In the genomic region with DNA sequence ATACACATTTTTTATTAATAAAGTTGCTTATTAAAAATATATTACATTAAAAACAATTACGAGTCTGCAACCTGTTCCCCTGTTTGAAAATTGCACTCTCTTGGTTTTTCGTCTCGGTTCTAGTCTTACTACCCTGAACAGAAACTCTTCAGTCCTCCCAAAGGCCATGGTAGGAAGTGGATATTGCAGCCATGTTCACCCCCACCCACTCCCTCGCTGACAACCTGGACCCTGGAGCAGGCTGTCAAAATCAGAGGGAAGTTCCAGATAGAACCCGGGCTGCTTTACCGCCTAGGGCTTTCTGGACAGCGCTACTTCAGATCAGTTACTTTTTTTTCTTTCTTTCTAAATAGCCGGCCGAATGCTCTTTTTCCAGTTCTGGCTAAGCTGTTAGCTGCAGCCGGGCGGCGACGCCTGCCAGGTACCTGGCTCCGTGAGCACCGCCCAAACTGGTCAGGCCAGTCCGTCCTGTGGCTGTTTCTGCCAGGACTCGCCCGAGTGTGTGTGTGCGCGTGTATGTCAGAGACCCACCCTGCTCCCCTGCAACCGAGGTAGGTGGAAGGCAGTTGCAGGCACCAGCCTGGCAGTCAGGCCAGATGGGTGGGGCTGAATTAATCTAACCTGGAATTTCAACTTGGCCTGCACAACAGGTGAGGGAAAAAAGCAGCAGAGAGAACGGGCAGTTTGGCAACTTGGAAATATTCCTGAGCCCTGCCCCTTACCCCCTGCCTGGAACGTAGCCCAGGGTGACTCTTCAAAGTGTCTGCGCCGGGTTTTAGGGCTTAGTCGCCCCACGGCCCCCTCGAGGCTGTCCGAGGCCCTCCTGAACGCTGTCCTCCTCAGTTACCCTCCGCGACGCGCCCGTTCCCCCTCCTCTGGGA, we compare ENCODE assay signal across 1 cellular context.
TF ChIP-seq lines count a peak whose summit lies in the region.

No MANE protein-coding gene starts in this region.

TF ChIP-seq in HepG2, 621 proteins besides CTCF, POLR2A, EP300 and RAD21 (continued from another document and continues in another):
- TF ChIP-seq, protein P1, sequence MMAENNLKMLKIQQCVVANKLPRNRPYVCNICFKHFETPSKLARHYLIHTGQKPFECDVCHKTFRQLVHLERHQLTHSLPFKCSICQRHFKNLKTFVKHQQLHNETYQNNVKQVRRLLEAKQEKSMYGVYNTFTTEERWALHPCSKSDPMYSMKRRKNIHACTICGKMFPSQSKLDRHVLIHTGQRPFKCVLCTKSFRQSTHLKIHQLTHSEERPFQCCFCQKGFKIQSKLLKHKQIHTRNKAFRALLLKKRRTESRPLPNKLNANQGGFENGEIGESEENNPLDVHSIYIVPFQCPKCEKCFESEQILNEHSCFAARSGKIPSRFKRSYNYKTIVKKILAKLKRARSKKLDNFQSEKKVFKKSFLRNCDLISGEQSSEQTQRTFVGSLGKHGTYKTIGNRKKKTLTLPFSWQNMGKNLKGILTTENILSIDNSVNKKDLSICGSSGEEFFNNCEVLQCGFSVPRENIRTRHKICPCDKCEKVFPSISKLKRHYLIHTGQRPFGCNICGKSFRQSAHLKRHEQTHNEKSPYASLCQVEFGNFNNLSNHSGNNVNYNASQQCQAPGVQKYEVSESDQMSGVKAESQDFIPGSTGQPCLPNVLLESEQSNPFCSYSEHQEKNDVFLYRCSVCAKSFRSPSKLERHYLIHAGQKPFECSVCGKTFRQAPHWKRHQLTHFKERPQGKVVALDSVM (CRISPR knock-in tag; IDR thresholded peaks at IDR 0.05) = no peak
- TF ChIP-seq, protein P2, sequence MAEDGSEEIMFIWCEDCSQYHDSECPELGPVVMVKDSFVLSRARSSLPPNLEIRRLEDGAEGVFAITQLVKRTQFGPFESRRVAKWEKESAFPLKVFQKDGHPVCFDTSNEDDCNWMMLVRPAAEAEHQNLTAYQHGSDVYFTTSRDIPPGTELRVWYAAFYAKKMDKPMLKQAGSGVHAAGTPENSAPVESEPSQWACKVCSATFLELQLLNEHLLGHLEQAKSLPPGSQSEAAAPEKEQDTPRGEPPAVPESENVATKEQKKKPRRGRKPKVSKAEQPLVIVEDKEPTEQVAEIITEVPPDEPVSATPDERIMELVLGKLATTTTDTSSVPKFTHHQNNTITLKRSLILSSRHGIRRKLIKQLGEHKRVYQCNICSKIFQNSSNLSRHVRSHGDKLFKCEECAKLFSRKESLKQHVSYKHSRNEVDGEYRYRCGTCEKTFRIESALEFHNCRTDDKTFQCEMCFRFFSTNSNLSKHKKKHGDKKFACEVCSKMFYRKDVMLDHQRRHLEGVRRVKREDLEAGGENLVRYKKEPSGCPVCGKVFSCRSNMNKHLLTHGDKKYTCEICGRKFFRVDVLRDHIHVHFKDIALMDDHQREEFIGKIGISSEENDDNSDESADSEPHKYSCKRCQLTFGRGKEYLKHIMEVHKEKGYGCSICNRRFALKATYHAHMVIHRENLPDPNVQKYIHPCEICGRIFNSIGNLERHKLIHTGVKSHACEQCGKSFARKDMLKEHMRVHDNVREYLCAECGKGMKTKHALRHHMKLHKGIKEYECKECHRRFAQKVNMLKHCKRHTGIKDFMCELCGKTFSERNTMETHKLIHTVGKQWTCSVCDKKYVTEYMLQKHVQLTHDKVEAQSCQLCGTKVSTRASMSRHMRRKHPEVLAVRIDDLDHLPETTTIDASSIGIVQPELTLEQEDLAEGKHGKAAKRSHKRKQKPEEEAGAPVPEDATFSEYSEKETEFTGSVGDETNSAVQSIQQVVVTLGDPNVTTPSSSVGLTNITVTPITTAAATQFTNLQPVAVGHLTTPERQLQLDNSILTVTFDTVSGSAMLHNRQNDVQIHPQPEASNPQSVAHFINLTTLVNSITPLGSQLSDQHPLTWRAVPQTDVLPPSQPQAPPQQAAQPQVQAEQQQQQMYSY (CRISPR knock-in tag; IDR thresholded peaks at IDR 0.05) = 0 out of 2 replicates have a peak, but pooled peaks have one; percentile 9
- TF ChIP-seq, protein P3, sequence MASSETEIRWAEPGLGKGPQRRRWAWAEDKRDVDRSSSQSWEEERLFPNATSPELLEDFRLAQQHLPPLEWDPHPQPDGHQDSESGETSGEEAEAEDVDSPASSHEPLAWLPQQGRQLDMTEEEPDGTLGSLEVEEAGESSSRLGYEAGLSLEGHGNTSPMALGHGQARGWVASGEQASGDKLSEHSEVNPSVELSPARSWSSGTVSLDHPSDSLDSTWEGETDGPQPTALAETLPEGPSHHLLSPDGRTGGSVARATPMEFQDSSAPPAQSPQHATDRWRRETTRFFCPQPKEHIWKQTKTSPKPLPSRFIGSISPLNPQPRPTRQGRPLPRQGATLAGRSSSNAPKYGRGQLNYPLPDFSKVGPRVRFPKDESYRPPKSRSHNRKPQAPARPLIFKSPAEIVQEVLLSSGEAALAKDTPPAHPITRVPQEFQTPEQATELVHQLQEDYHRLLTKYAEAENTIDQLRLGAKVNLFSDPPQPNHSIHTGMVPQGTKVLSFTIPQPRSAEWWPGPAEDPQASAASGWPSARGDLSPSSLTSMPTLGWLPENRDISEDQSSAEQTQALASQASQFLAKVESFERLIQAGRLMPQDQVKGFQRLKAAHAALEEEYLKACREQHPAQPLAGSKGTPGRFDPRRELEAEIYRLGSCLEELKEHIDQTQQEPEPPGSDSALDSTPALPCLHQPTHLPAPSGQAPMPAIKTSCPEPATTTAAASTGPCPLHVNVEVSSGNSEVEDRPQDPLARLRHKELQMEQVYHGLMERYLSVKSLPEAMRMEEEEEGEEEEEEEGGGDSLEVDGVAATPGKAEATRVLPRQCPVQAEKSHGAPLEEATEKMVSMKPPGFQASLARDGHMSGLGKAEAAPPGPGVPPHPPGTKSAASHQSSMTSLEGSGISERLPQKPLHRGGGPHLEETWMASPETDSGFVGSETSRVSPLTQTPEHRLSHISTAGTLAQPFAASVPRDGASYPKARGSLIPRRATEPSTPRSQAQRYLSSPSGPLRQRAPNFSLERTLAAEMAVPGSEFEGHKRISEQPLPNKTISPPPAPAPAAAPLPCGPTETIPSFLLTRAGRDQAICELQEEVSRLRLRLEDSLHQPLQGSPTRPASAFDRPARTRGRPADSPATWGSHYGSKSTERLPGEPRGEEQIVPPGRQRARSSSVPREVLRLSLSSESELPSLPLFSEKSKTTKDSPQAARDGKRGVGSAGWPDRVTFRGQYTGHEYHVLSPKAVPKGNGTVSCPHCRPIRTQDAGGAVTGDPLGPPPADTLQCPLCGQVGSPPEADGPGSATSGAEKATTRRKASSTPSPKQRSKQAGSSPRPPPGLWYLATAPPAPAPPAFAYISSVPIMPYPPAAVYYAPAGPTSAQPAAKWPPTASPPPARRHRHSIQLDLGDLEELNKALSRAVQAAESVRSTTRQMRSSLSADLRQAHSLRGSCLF (CRISPR knock-in tag; IDR thresholded peaks at IDR 0.05; ENCODE audit: borderline replicate concordance) = no peak
- TF ChIP-seq, protein P4, sequence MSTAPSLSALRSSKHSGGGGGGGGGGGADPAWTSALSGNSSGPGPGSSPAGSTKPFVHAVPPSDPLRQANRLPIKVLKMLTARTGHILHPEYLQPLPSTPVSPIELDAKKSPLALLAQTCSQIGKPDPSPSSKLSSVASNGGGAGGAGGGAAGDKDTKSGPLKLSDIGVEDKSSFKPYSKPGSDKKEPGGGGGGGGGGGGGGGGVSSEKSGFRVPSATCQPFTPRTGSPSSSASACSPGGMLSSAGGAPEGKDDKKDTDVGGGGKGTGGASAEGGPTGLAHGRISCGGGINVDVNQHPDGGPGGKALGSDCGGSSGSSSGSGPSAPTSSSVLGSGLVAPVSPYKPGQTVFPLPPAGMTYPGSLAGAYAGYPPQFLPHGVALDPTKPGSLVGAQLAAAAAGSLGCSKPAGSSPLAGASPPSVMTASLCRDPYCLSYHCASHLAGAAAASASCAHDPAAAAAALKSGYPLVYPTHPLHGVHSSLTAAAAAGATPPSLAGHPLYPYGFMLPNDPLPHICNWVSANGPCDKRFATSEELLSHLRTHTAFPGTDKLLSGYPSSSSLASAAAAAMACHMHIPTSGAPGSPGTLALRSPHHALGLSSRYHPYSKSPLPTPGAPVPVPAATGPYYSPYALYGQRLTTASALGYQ (CRISPR knock-in tag; IDR thresholded peaks at IDR 0.05) = 0 out of 2 replicates have a peak, but pooled peaks have one; percentile 48
- TF ChIP-seq SRSF9 (IDR thresholded peaks at IDR 0.05; ENCODE audit: borderline replicate concordance, insufficient read depth, low read depth, low read length, poor library complexity, severe bottlenecking) (no peak), ZNF292 (CRISPR knock-in tag; IDR thresholded peaks at IDR 0.05; ENCODE audit: borderline replicate concordance, low read depth) (peak; percentile 12; the same call in 1 of the 2 replicates), ZNF615 (CRISPR knock-in tag; IDR thresholded peaks at IDR 0.05; ENCODE audit: borderline replicate concordance) (no peak), ZNF549 (CRISPR knock-in tag; IDR thresholded peaks at IDR 0.05) (no peak), RAD51 (IDR thresholded peaks at IDR 0.05; ENCODE audit: borderline replicate concordance) (no peak), ZBTB20 (CRISPR knock-in tag; IDR thresholded peaks at IDR 0.05; ENCODE audit: borderline replicate concordance, low read depth) (no peak), SAP130 (CRISPR knock-in tag; IDR thresholded peaks at IDR 0.05; ENCODE audit: low read depth) (peak; percentile 55), ZNF773 (CRISPR knock-in tag; IDR thresholded peaks at IDR 0.05; ENCODE audit: borderline replicate concordance) (peak; percentile 37; the same call in 1 of the 2 replicates), RBM22 (optimal IDR thresholded peaks at IDR 0.05; ENCODE audit: low read length) (peak; percentile 49)
- TF ChIP-seq, protein P5, sequence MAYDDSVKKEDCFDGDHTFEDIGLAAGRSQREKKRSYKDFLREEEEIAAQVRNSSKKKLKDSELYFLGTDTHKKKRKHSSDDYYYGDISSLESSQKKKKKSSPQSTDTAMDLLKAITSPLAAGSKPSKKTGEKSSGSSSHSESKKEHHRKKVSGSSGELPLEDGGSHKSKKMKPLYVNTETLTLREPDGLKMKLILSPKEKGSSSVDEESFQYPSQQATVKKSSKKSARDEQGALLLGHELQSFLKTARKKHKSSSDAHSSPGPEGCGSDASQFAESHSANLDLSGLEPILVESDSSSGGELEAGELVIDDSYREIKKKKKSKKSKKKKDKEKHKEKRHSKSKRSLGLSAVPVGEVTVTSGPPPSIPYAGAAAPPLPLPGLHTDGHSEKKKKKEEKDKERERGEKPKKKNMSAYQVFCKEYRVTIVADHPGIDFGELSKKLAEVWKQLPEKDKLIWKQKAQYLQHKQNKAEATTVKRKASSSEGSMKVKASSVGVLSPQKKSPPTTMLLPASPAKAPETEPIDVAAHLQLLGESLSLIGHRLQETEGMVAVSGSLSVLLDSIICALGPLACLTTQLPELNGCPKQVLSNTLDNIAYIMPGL (CRISPR knock-in tag; IDR thresholded peaks at IDR 0.05; ENCODE audit: borderline replicate concordance in 1 of 2, low read depth in 1 of 2) = peak in 1 of 2 experiments; percentile 46; a peak in 1 of 4 replicates
- TF ChIP-seq, protein P6, sequence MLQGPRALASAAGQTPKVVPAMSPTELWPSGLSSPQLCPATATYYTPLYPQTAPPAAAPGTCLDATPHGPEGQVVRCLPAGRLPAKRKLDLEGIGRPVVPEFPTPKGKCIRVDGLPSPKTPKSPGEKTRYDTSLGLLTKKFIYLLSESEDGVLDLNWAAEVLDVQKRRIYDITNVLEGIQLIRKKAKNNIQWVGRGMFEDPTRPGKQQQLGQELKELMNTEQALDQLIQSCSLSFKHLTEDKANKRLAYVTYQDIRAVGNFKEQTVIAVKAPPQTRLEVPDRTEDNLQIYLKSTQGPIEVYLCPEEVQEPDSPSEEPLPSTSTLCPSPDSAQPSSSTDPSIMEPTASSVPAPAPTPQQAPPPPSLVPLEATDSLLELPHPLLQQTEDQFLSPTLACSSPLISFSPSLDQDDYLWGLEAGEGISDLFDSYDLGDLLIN (CRISPR knock-in tag; IDR thresholded peaks at IDR 0.05; ENCODE audit: borderline replicate concordance) = no peak
- TF ChIP-seq, protein P7, sequence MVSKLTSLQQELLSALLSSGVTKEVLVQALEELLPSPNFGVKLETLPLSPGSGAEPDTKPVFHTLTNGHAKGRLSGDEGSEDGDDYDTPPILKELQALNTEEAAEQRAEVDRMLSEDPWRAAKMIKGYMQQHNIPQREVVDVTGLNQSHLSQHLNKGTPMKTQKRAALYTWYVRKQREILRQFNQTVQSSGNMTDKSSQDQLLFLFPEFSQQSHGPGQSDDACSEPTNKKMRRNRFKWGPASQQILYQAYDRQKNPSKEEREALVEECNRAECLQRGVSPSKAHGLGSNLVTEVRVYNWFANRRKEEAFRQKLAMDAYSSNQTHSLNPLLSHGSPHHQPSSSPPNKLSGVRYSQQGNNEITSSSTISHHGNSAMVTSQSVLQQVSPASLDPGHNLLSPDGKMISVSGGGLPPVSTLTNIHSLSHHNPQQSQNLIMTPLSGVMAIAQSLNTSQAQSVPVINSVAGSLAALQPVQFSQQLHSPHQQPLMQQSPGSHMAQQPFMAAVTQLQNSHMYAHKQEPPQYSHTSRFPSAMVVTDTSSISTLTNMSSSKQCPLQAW (CRISPR knock-in tag; IDR thresholded peaks at IDR 0.05) = peak; percentile 82; the same call in 1 of the 2 replicates
- TF ChIP-seq, protein P8, sequence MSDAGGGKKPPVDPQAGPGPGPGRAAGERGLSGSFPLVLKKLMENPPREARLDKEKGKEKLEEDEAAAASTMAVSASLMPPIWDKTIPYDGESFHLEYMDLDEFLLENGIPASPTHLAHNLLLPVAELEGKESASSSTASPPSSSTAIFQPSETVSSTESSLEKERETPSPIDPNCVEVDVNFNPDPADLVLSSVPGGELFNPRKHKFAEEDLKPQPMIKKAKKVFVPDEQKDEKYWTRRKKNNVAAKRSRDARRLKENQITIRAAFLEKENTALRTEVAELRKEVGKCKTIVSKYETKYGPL (CRISPR knock-in tag; IDR thresholded peaks at IDR 0.05) = no peak
- TF ChIP-seq, protein P9, sequence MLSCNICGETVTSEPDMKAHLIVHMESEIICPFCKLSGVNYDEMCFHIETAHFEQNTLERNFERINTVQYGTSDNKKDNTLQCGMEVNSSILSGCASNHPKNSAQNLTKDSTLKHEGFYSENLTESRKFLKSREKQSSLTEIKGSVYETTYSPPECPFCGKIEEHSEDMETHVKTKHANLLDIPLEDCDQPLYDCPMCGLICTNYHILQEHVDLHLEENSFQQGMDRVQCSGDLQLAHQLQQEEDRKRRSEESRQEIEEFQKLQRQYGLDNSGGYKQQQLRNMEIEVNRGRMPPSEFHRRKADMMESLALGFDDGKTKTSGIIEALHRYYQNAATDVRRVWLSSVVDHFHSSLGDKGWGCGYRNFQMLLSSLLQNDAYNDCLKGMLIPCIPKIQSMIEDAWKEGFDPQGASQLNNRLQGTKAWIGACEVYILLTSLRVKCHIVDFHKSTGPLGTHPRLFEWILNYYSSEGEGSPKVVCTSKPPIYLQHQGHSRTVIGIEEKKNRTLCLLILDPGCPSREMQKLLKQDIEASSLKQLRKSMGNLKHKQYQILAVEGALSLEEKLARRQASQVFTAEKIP (CRISPR knock-in tag; IDR thresholded peaks at IDR 0.05; ENCODE audit: borderline replicate concordance) = no peak
- TF ChIP-seq, protein P10, sequence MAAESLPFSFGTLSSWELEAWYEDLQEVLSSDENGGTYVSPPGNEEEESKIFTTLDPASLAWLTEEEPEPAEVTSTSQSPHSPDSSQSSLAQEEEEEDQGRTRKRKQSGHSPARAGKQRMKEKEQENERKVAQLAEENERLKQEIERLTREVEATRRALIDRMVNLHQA (CRISPR knock-in tag; IDR thresholded peaks at IDR 0.05) = no peak
